Comparison of ENCODE assay signal across 16 cellular contexts in genomic region chr9:92188969-92189781, GRCh38.
"Had no signal": no experiment of that assay in that cellular context is flagged by ENCODE, and none has a peak within 500 bp of the region (broad histone marks: within the 10 kb centered on the region; RNA-seq: fewer than 3 reads in every experiment).

No MANE protein-coding gene starts in this region.

- H3K4me1 Mint-ChIP-seq: activated naive CD8-positive, alpha-beta T cell treated with anti-CD3 and anti-CD28 coated beads for 36 hours had no signal

- H3K4me3 ChIP-seq: gastroesophageal sphincter, hepatocyte, skin epidermis, tibial nerve, vagina had no signal

- H3K4me1 ChIP-seq: vagina had no signal

- ATAC-seq: effector memory CD8-positive, alpha-beta T cell; gastroesophageal sphincter had no signal

- DNase-seq: activated CD4-positive, alpha-beta T cell treated with anti-CD3 and anti-CD28 coated beads for 1 hour; activated CD4-positive, alpha-beta T cell treated with anti-CD3 and anti-CD28 coated beads, Interleukin-2, amount 50 U/mL, for 48 hours; activated CD8-positive, alpha-beta memory T cell treated with anti-CD3 and anti-CD28 coated beads, Interleukin-2, amount 50 U/mL, for 4 hours; activated gamma-delta T cell treated with Interleukin-2 at 50 U/mL for 16 hours; activated naive CD8-positive, alpha-beta T cell treated with anti-CD3 and anti-CD28 coated beads for 36 hours; activated T-cell treated with anti-CD3 and anti-CD28 coated beads, Interleukin-2, amount 50 U/mL, for 72 hours; cerebellar nuclear complex; effector memory CD8-positive, alpha-beta T cell; midbrain had no signal

- H3K4me3 Mint-ChIP-seq: activated naive CD8-positive, alpha-beta T cell treated with anti-CD3 and anti-CD28 coated beads for 36 hours; activated T-cell treated with anti-CD3 and anti-CD28 coated beads, Interleukin-2, amount 50 U/mL, for 72 hours; dendritic cell treated with granulocyte-macrophage colony-stimulating factor and Interleukin-4, amounts not matched to agents 40 ng/mL and 50 ng/mL, for 4 days; effector memory CD8-positive, alpha-beta T cell had no signal

- H3K36me3 ChIP-seq: gastroesophageal sphincter, tibial nerve, vagina had no signal

- H3K27me3 Mint-ChIP-seq: activated naive CD8-positive, alpha-beta T cell treated with anti-CD3 and anti-CD28 coated beads for 36 hours had no signal

- H3K27ac Mint-ChIP-seq: activated naive CD8-positive, alpha-beta T cell treated with anti-CD3 and anti-CD28 coated beads for 36 hours; activated T-cell treated with anti-CD3 and anti-CD28 coated beads, Interleukin-2, amount 50 U/mL, for 72 hours; dendritic cell treated with granulocyte-macrophage colony-stimulating factor and Interleukin-4, amounts not matched to agents 40 ng/mL and 50 ng/mL, for 4 days; effector memory CD8-positive, alpha-beta T cell had no signal

- H3K9me3 Mint-ChIP-seq: activated naive CD8-positive, alpha-beta T cell treated with anti-CD3 and anti-CD28 coated beads for 36 hours; activated T-cell treated with anti-CD3 and anti-CD28 coated beads, Interleukin-2, amount 50 U/mL, for 72 hours; dendritic cell treated with granulocyte-macrophage colony-stimulating factor and Interleukin-4, amounts not matched to agents 40 ng/mL and 50 ng/mL, for 4 days; effector memory CD8-positive, alpha-beta T cell had no signal

- H3K27ac ChIP-seq: epithelial cell of prostate, gastroesophageal sphincter, hepatocyte, skin epidermis, tibial nerve, vagina had no signal

- H3K9me3 ChIP-seq: gastroesophageal sphincter, tibial nerve, vagina had no signal

- H3K27me3 ChIP-seq: hepatocyte, tibial nerve, vagina had no signal
